8 cellular contexts compared by ENCODE assay signal in genomic region chr5:136132557-136133415, GRCh38. TPM values are rescaled to one million over a fixed set of nuclear protein-coding genes. Genes with fewer than 3 reads are reported as not detected.
DNase-seq lines count a peak whose midpoint lies in the region; ATAC-seq and TF ChIP-seq lines count a peak whose summit lies in the region.

TSS of gene SMAD5 (plus strand) at chr5:136132845. CDS start at chr5:136153761, 20,916 bp downstream.

- no peaks in the 10 kb centered on the region for H3K9me3 ChIP-seq in adipocyte (ENCODE audit: control insufficient read depth, low read length)
- H3K9me3 ChIP-seq in trophoblast cell (ENCODE audit: insufficient read depth, low read depth, low read length), result no peaks in the 10 kb centered on the region
- H3K9me3 ChIP-seq in tibial nerve, result no peaks in the 10 kb centered on the region

- peak; percentile 32 to 96 for TF ChIP-seq EP300 in tibial nerve (IDR thresholded peaks at IDR 0.05)

- peak within 1 kb of the TSS; percentile 50 for H2BK120ac ChIP-seq in trophoblast cell (ENCODE audit: insufficient read depth, low read length, poor library complexity)

- intact Hi-C loops in cardiac septum (cut with DNase I), result loop anchor here (2.0 kb wide), 1 partner anchor 52 kb away; no protein-coding TSS in a partner anchor

- DNase-seq in GM12865 (ENCODE audit: low read depth) (peak; percentile 96), NCI-H1092 treated with DMSO at 0.1 percent for 48 hours (lab: John Stamatoyannopoulos, UW) (peak; percentile 84), T follicular helper cell (ENCODE audit: low read depth) (peak; percentile 60), adipocyte (ENCODE audit: low read depth) (peak; percentile 99), cardiac septum (ENCODE audit: low spot score) (peak; percentile 98), trophoblast cell (peak; percentile 93 to 97), tibial nerve (ENCODE audit: low spot score in 2 of 2) (peak; percentile 85 to 90)

- peak within 1 kb of the TSS; percentile 67 for H2AK5ac ChIP-seq in trophoblast cell (ENCODE audit: low read length)

- H3K18ac ChIP-seq in trophoblast cell (ENCODE audit: low read length), result peak within 1 kb of the TSS; percentile 95

- H3K27ac ChIP-seq in trophoblast cell (ENCODE audit: low read depth, low read length) (peak within 1 kb of the TSS; percentile 86), tibial nerve (peak within 1 kb of the TSS; percentile 93 to 98 (median 96))

- peaks cover 9% of the 10 kb centered on the region for H3K79me1 ChIP-seq in trophoblast cell (ENCODE audit: low read length)

- H3K14ac ChIP-seq in trophoblast cell (ENCODE audit: low read length), result peak within 1 kb of the TSS; percentile 86

- no CpG with 5 or more reads among the region's 93 CpGs for WGBS in trophoblast cell (ENCODE audit: extremely low coverage, insufficient coverage, insufficient read length)
- 0 to 1% methylated on average over 11 to 50 of the region's 93 CpGs for WGBS in tibial nerve, 2 donors

- TF ChIP-seq CTCF in GM12865 (IDR thresholded peaks at IDR 0.05; ENCODE audit: insufficient read depth, low read depth, low read length, missing control alignments) (no peak), tibial nerve (IDR thresholded peaks at IDR 0.05) (peak in 2 of 5 experiments; percentile 29 to 30)

- peak within 1 kb of the TSS; percentile 86 for H2BK12ac ChIP-seq in trophoblast cell (ENCODE audit: low read length)

- H4K12ac ChIP-seq in trophoblast cell (ENCODE audit: low read depth, low read length), result peak within 1 kb of the TSS; percentile 76

- peak; percentile 90 for ATAC-seq in HG02610 (IDR thresholded peaks at IDR 0.05; ENCODE audit: unreplicated experiment)

- H3K23ac ChIP-seq in trophoblast cell (ENCODE audit: low read length), result no peak within 1 kb of the TSS

- peaks cover 9% of the 10 kb centered on the region for H3K79me2 ChIP-seq in trophoblast cell (ENCODE audit: control insufficient read depth, insufficient read depth, low read length, poor library complexity)

- H4K91ac ChIP-seq in trophoblast cell (ENCODE audit: low read depth, low read length), result peak within 1 kb of the TSS; percentile 93

- peak within 1 kb of the TSS; percentile 97 for H3K4me2 ChIP-seq in trophoblast cell (ENCODE audit: low read length)

- H2AFZ ChIP-seq in trophoblast cell (ENCODE audit: insufficient read depth, low read length, poor library complexity), result peak within 1 kb of the TSS; percentile 77

- H2BK5ac ChIP-seq in trophoblast cell (ENCODE audit: low read depth, low read length, poor library complexity), result peak within 1 kb of the TSS; percentile 68

- H3K9ac ChIP-seq in adipocyte (ENCODE audit: low read length) (peak within 1 kb of the TSS; percentile 97), trophoblast cell (ENCODE audit: low read length) (peak within 1 kb of the TSS; percentile 99)

- H4K8ac ChIP-seq in trophoblast cell (ENCODE audit: low read depth, low read length), result peak within 1 kb of the TSS; percentile 92

- H3K36me3 ChIP-seq in adipocyte (ENCODE audit: control insufficient read depth, insufficient read depth, low read length, severe bottlenecking), result no peaks in the 10 kb centered on the region
- no peaks in the 10 kb centered on the region for H3K36me3 ChIP-seq in trophoblast cell (ENCODE audit: control insufficient read depth in 1 of 2, insufficient read depth in 2 of 2, low read length in 2 of 2)
- no peaks in the 10 kb centered on the region for H3K36me3 ChIP-seq in tibial nerve

- H3K4me1 ChIP-seq in adipocyte (ENCODE audit: control insufficient read depth, insufficient read depth, low read length) (peaks cover 29% of the 10 kb centered on the region), trophoblast cell (ENCODE audit: control insufficient read depth in 1 of 2, insufficient read depth in 2 of 2, low read length in 2 of 2) (peaks cover 3 to 4% of the 10 kb centered on the region in 2 experiments), tibial nerve (peaks cover 0 to 56% (median 17%) of the 10 kb centered on the region in 4 donors)

- TF ChIP-seq POLR2A in tibial nerve (IDR thresholded peaks at IDR 0.05), result peak; percentile 74 to 92

- H3K4me3 ChIP-seq in GM12865 (ENCODE audit: low read depth, low read length), result peak within 1 kb of the TSS; percentile 99
- peak within 1 kb of the TSS; percentile 95 for H3K4me3 ChIP-seq in adipocyte (ENCODE audit: low read length)
- H3K4me3 ChIP-seq in trophoblast cell (ENCODE audit: low read depth, low read length), result peak within 1 kb of the TSS; percentile 97
- H3K4me3 ChIP-seq in tibial nerve, result peak within 1 kb of the TSS; percentile 66 to 100 (median 87)

- H3K4ac ChIP-seq in trophoblast cell (ENCODE audit: low read depth, low read length), result peak within 1 kb of the TSS; percentile 57

- H3K27me3 ChIP-seq in adipocyte (replicated peaks; ENCODE audit: control insufficient read depth, insufficient read depth, low read length) (no peaks in the 10 kb centered on the region), trophoblast cell (ENCODE audit: insufficient read depth, low read length) (no peaks in the 10 kb centered on the region), tibial nerve (no peaks in the 10 kb centered on the region)

RNA-seq across cellular contexts. Expression of gene SMAD5, which starts in this region (rescaled TPM):
- 45.9 TPM for total RNA-seq in cardiac septum
- 16.4 and 16.7 TPM in 2 replicates for polyA plus RNA-seq in trophoblast cell (2013)
- 10 to 100 TPM; 34.5 to 65.5 (median 54.3) TPM for total RNA-seq in tibial nerve

Comparison
In these comparisons a context has a peak if more than half of its experiments do, and no peak if none do; other contexts are left out.
1. Peak in every context shown above with its lines: DNase-seq, ATAC-seq, H3K4me3 ChIP-seq and H3K27ac ChIP-seq.